In the genomic region with DNA sequence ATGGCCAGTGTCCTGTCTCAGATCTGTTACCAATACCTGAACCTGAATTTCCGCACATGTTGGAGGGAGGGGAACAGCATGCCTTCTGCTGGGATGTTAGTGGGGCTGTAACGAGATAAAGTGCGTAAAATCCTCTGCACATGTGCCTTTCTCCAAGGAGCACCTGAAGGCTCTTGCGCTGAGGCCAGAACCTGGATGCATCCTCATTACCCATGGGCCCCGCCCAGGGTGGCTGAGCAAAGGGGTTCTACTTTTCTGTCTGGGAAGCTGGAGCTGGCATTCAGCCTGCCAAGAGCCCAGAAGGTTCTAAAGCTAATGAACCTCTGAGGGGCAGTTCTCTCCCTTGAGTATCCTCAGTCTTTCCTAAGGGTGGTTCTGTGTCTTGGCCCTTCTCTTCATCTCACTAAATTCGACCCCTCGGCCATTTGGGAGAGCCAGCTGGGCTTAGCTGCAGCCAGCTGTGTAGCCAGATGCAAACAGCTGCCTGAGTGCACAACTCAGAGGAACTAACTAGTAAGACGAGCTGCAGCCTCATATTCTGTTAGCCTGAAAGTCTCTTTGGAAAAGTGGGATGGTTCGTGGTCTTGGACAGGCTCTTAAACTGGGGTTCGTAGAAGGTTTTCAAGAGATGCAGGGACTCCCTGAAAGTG, we compare ENCODE assay signal across 11 cellular contexts. TPM values are rescaled to one million over a fixed set of nuclear protein-coding genes. Genes with fewer than 3 reads are reported as not detected.
DNase-seq lines count a peak whose midpoint lies in the region; ATAC-seq and TF ChIP-seq lines count a peak whose summit lies in the region.
"Had no signal": no experiment of that assay in that cellular context is flagged by ENCODE, and none has a peak within 500 bp of the region (broad histone marks: within the 10 kb centered on the region; RNA-seq: fewer than 3 reads in every experiment).

No MANE protein-coding gene starts in this region.

- peaks cover 16 to 84% (median 49%) of the 10 kb centered on the region in 3 donors for H3K27me3 Mint-ChIP-seq in naive B cell

- intact Hi-C loops in heart left ventricle (cut with DNase I), result loop anchor here in 2 of 10 donors (5.0 kb wide), 1 partner anchor 34 kb away; no protein-coding TSS in a partner anchor
- intact Hi-C loops in cardiac septum (cut with DNase I), result no loop called here
- intact Hi-C loops in aorta (cut with DNase I), result no loop called here

- H3K9me3 Mint-ChIP-seq in naive B cell, result no peaks in the 10 kb centered on the region

- H3K36me3 ChIP-seq in heart left ventricle, result no peaks in the 10 kb centered on the region
- H3K36me3 ChIP-seq in duodenal mucosa (ENCODE audit: control insufficient read depth in 1 of 2, insufficient read depth in 2 of 2, low read length in 2 of 2), result no peaks in the 10 kb centered on the region
- H3K36me3 ChIP-seq in aorta (ENCODE audit: control insufficient read depth in 1 of 2, insufficient read depth in 2 of 2, low read length in 1 of 2), result no peaks in the 10 kb centered on the region

- 67 to 83% (median 81%) methylated on average over 8 to 10 of the region's 10 CpGs for WGBS in heart left ventricle, 4 donors
- WGBS in aorta, 2 donors, result 50 to 56% methylated on average over 10 of the region's 10 CpGs

- H3K4me1 Mint-ChIP-seq in naive B cell, result peaks cover 12 to 27% (median 24%) of the 10 kb centered on the region in 3 donors

- peaks cover 0 to 90% (median 76%) of the 10 kb centered on the region in 12 donors for H3K4me1 ChIP-seq in heart left ventricle
- H3K4me1 ChIP-seq in duodenal mucosa (ENCODE audit: control insufficient read depth in 1 of 2, insufficient read depth in 2 of 2, low read length in 2 of 2), result peaks cover 65 to 72% of the 10 kb centered on the region in 2 donors
- H3K4me1 ChIP-seq in aorta (ENCODE audit: control insufficient read depth in 1 of 2, insufficient read depth in 2 of 2, low read length in 2 of 2), result peaks cover 6 to 15% of the 10 kb centered on the region in 2 donors

- peak overlapping the region in 10 of 12 donors; percentile 13 to 97 (median 85) for H3K27ac ChIP-seq in heart left ventricle
- H3K27ac ChIP-seq in duodenal mucosa (ENCODE audit: low read depth, low read length), result no peak overlapping the region
- peak overlapping the region; percentile 92 to 94 for H3K27ac ChIP-seq in aorta (ENCODE audit: low read depth in 1 of 2, low read length in 2 of 2)

- H3K36me3 Mint-ChIP-seq in naive B cell, result no peaks in the 10 kb centered on the region

- peak overlapping the region in 1 of 12 donors; percentile 10 for H3K4me3 ChIP-seq in heart left ventricle
- H3K4me3 ChIP-seq in duodenal mucosa (ENCODE audit: low read depth in 1 of 2, low read length in 2 of 2), result peak overlapping the region; percentile 59 to 81
- no peak overlapping the region for H3K4me3 ChIP-seq in aorta (ENCODE audit: low read length in 2 of 2)

- no peak overlapping the region for H3K27ac Mint-ChIP-seq in naive B cell

- H3K9ac ChIP-seq in duodenal mucosa (ENCODE audit: low read depth in 1 of 2, low read length in 2 of 2), result peak overlapping the region; percentile 25 to 45

- no peak for TF ChIP-seq CTCF in heart left ventricle (IDR thresholded peaks at IDR 0.05)

- H3K27me3 ChIP-seq in heart left ventricle (peaks cover 0 to 24% (median 0%) of the 10 kb centered on the region in 9 donors), duodenal mucosa (ENCODE audit: control insufficient read depth in 1 of 2, insufficient read depth in 2 of 2, low read length in 2 of 2) (no peaks in the 10 kb centered on the region), aorta (ENCODE audit: control insufficient read depth in 1 of 2, insufficient read depth in 2 of 2, low read length in 1 of 2) (no peaks in the 10 kb centered on the region)

- ATAC-seq in heart left ventricle, result no peak
- ATAC-seq in naive B cell (ENCODE audit: low read depth in 2 of 2), result no peak
- ATAC-seq in aorta (ENCODE audit: low FRiP score), result no peak
- ATAC-seq in GM21619 (IDR thresholded peaks at IDR 0.05; ENCODE audit: unreplicated experiment), result no peak

- TF ChIP-seq POLR2A in heart left ventricle (IDR thresholded peaks at IDR 0.05), result no peak

- DNase-seq in heart left ventricle (peak in 1 of 5 donors; percentile 57), cardiac septum (ENCODE audit: low spot score) (no peak), naive B cell (no peak), aorta (no peak), NCI-H1092 treated with DMSO at 0.1 percent for 48 hours (lab: John Stamatoyannopoulos, UW) (no peak)
- DNase-seq in central memory CD4-positive, alpha-beta T cell, result no peak
- DNase-seq: activated effector memory CD4-positive, alpha-beta T cell treated with anti-CD3 and anti-CD28 coated beads, Interleukin-2, amount 50 U/mL, for 16 hours; NK-92 treated with Interleukin-12 subunit alpha and Interleukin-12 subunit beta, amount 100 ng/mL, for 24 hours; stimulated activated CD4-positive, alpha-beta T cell treated with anti-CD3 and anti-CD28 coated beads, Interleukin-4, amount 100 ng/mL, for 4 hours had no signal

- no peaks in the 10 kb centered on the region for H3K9me3 ChIP-seq in heart left ventricle
- H3K9me3 ChIP-seq in duodenal mucosa (ENCODE audit: control insufficient read depth in 1 of 2, low read length in 2 of 2), result no peaks in the 10 kb centered on the region
- H3K9me3 ChIP-seq in aorta (ENCODE audit: control insufficient read depth, low read length), result no peaks in the 10 kb centered on the region

- H3K4me3 Mint-ChIP-seq in naive B cell, result peak overlapping the region in 6 of 8 donors; percentile 8 to 92 (median 64)

RNA-seq across cellular contexts. Expression of gene ITGA3, which starts 2.5 kb away (rescaled TPM):
- total RNA-seq in heart left ventricle (10 to 100 TPM; 18.4 to 71.2 (median 23.6) TPM), cardiac septum (57.8 TPM), aorta (100 to 1,000 TPM; 113 to 150 TPM)
- polyA plus RNA-seq in heart left ventricle (10 to 100 TPM; 16.8 to 72.9 TPM), naive B cell (ENCODE audit: low read depth in 6 of 6) (1 to 10 TPM in 1 of 6 donors, under 1 TPM in 4, not detected in 1; 0.29 to 1.4 (median 0.62) TPM), aorta (100 to 1,000 TPM in 1 of 2 donors, 10 to 100 TPM in 1; 48.1 to 159 TPM)

RNA-seq across cellular contexts. Expression of gene PDK2, which starts 36.7 kb away (rescaled TPM):
- total RNA-seq in heart left ventricle, result 100 to 1,000 TPM; 142 to 490 (median 200) TPM
- 100 to 1,000 TPM; 125 to 173 TPM for polyA plus RNA-seq in heart left ventricle
- total RNA-seq in cardiac septum, result 131 TPM
- 10 to 100 TPM; 33.4 to 49.6 (median 40.3) TPM for polyA plus RNA-seq in naive B cell (ENCODE audit: low read depth in 6 of 6)
- 10 to 100 TPM; 39.4 to 42.8 TPM for total RNA-seq in aorta
- 10 to 100 TPM; 15.0 to 45.8 TPM for polyA plus RNA-seq in aorta

Comparison
In these comparisons a context has a peak if more than half of its experiments do, and no peak if none do; other contexts are left out.
1. H3K4me3 ChIP-seq: peak in duodenal mucosa (2 of 2); none in aorta (0 of 2).